In the genomic region with DNA sequence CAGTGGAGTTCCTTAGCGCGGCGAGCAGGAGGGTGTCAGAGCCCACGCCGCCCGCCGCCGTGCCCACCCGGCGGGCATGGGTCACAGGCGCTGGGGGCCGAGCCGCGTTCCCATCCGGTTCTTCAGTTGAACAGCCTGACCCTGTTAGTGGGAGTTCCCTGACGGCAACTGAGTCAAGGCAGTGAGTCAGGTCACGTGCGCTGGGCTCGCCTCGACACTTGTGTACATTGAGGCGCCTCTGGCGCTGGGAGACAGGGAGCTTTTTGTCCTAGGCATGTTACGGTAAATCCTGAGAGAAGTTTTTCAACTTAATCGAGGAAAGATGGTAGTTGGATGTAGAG, we compare ENCODE assay signal across 8 cellular contexts. TPM values are rescaled to one million over a fixed set of nuclear protein-coding genes. Genes with fewer than 3 reads are reported as not detected.
DNase-seq lines count a peak whose midpoint lies in the region; ATAC-seq and TF ChIP-seq lines count a peak whose summit lies in the region.

No MANE protein-coding gene starts in this region.

- peaks cover 12 to 22% of the 10 kb centered on the region in 2 donors for H3K4me1 ChIP-seq in lung (ENCODE audit: control insufficient read depth in 2 of 2, insufficient read depth in 2 of 2, low read length in 2 of 2)

- TF ChIP-seq CTCF in activated CD8-positive, alpha-beta T cell treated with anti-CD3 and anti-CD28 coated beads for 36 hours (IDR thresholded peaks at IDR 0.05), result no peak
- TF ChIP-seq CTCF in lung (IDR thresholded peaks at IDR 0.05; ENCODE audit: control extremely low read depth, extremely low read depth) (no peak), GM20000 (IDR thresholded peaks at IDR 0.05; ENCODE audit: extremely low read depth, missing control alignments) (no peak)

- CTCF ChIA-PET in activated CD8-positive, alpha-beta T cell treated with anti-CD3 and anti-CD28 coated beads for 36 hours (lab: Charles Lee), result interaction anchor here (1.0 to 3.6 kb wide), 5 partner anchors 32 to 69 kb away, joined by 3 to 25 read pairs (median 4); no protein-coding TSS in a partner anchor

- H3K36me3 Mint-ChIP-seq in activated CD8-positive, alpha-beta T cell treated with anti-CD3 and anti-CD28 coated beads for 36 hours (ENCODE audit: low read depth), result peaks cover 41% of the 10 kb centered on the region

- H3K36me3 ChIP-seq in KOPT-K1 (ENCODE audit: insufficient read depth, low read length), result peaks cover 4% of the 10 kb centered on the region; the same call in 1 of the 2 replicates
- no peaks in the 10 kb centered on the region for H3K36me3 ChIP-seq in lung (ENCODE audit: control insufficient read depth in 2 of 2, insufficient read depth in 2 of 2, low read length in 2 of 2)

- peak overlapping the region; percentile 97 for H3K27ac Mint-ChIP-seq in activated CD8-positive, alpha-beta T cell treated with anti-CD3 and anti-CD28 coated beads for 36 hours

- DNase-seq in A172 (ENCODE audit: low spot score) (peak; percentile 37), lung (ENCODE audit: low spot score) (peak; percentile 48), GM20000 (ENCODE audit: low spot score) (no peak)
- DNase-seq in activated CD8-positive, alpha-beta T cell treated with anti-CD3 and anti-CD28 coated beads for 36 hours, result peak; percentile 76
- DNase-seq in effector CD4-positive, alpha-beta T cell, result peak; percentile 24
- DNase-seq in stimulated activated CD4-positive, alpha-beta T cell treated with anti-CD3 and anti-CD28 coated beads, TNF-alpha, amount 100 ng/mL, for 24 hours (ENCODE audit: low read depth in 3 of 3), result peak; percentile 12 to 53 (median 27)

- intact Hi-C loops in activated CD8-positive, alpha-beta T cell treated with anti-CD3 and anti-CD28 coated beads for 36 hours (cut with micrococcal nuclease), result loop anchor here (5.0 kb wide), 3 partner anchors 44 to 76 kb away; no protein-coding TSS in a partner anchor

- no peaks in the 10 kb centered on the region for H3K27me3 ChIP-seq in lung (ENCODE audit: control insufficient read depth, insufficient read depth)

- no peaks in the 10 kb centered on the region for H3K9me3 ChIP-seq in KOPT-K1 (ENCODE audit: insufficient read depth, low read length, poor library complexity, severe bottlenecking)
- no peaks in the 10 kb centered on the region for H3K9me3 ChIP-seq in lung (ENCODE audit: control insufficient read depth in 2 of 2, insufficient read depth in 1 of 2, low read length in 1 of 2)

- peak overlapping the region; percentile 100 for H3K4me3 Mint-ChIP-seq in activated CD8-positive, alpha-beta T cell treated with anti-CD3 and anti-CD28 coated beads for 36 hours

- peaks cover 55% of the 10 kb centered on the region for H3K4me1 Mint-ChIP-seq in activated CD8-positive, alpha-beta T cell treated with anti-CD3 and anti-CD28 coated beads for 36 hours (ENCODE audit: low read depth)

- no peaks in the 10 kb centered on the region for H3K27me3 Mint-ChIP-seq in activated CD8-positive, alpha-beta T cell treated with anti-CD3 and anti-CD28 coated beads for 36 hours

- no peaks in the 10 kb centered on the region for H3K9me3 Mint-ChIP-seq in activated CD8-positive, alpha-beta T cell treated with anti-CD3 and anti-CD28 coated beads for 36 hours

- WGBS in lung, 2 donors, result 0% methylated on average over 24 of the region's 24 CpGs

- ATAC-seq in GM19438 (IDR thresholded peaks at IDR 0.05; ENCODE audit: low read depth, unreplicated experiment), result peak; percentile 31
- ATAC-seq in activated CD8-positive, alpha-beta T cell treated with anti-CD3 and anti-CD28 coated beads for 36 hours, result peak; percentile 50
- ATAC-seq in lung (ENCODE audit: insufficient read depth, low FRiP score), result peak; percentile 51

- H3K27ac ChIP-seq in KOPT-K1 (ENCODE audit: low read depth, low read length, poor library complexity, severe bottlenecking) (peak overlapping the region; percentile 78), lung (ENCODE audit: low read depth in 1 of 2, low read length in 1 of 2) (peak overlapping the region; percentile 96 to 98)

- H3K4me3 ChIP-seq in lung, result peak overlapping the region; percentile 99

- POLR2A ChIA-PET in activated CD8-positive, alpha-beta T cell treated with anti-CD3 and anti-CD28 coated beads for 36 hours (lab: Charles Lee), result interaction anchor here (0.7 to 2.0 kb wide), 12 partner anchors 9 to 153 kb away, joined by 3 to 9 read pairs (median 4); a partner anchor contains a TSS

RNA-seq across cellular contexts. Expression of a gene that starts 0.7 kb away (rescaled TPM):
- 70.8 and 76.2 TPM in 2 replicates for total RNA-seq in A172 (2014; rRNA removed; shearing (Covaris generic))
- total RNA-seq in activated CD8-positive, alpha-beta T cell treated with anti-CD3 and anti-CD28 coated beads for 36 hours, result 100 to 1,000 TPM; 304 to 322 TPM
- total RNA-seq in lung, result 100 to 1,000 TPM; 127 to 271 TPM
- 100 to 1,000 TPM; 164 to 254 TPM for polyA plus RNA-seq in lung
